Comparison of ENCODE assay signal across 8 cellular contexts in genomic region chr16:67846063-67846319, GRCh38. TPM values are rescaled to one million over a fixed set of nuclear protein-coding genes. Genes with fewer than 3 reads are reported as not detected.
DNase-seq lines count a peak whose midpoint lies in the region; ATAC-seq and TF ChIP-seq lines count a peak whose summit lies in the region.

No MANE protein-coding gene starts in this region.

- no peak overlapping the region for H3T11ph ChIP-seq in H9 (ENCODE audit: low read length)

- H2BK15ac ChIP-seq in H9 (ENCODE audit: low read depth, low read length) = no peak overlapping the region

- peaks cover 10% of the 10 kb centered on the region; the same call in 1 of the 2 replicates for H3K4me1 ChIP-seq in H9 (ENCODE audit: insufficient read depth, low read length)
- peaks cover 6 to 82% (median 39%) of the 10 kb centered on the region in 3 donors for H3K4me1 ChIP-seq in gastroesophageal sphincter

- peak overlapping the region; percentile 82 for H3K4me2 ChIP-seq in H9 (ENCODE audit: insufficient read depth, insufficient read length, low read length)

- H3K27me3 ChIP-seq in H9 (ENCODE audit: insufficient read depth, low read length) (no peaks in the 10 kb centered on the region), gastroesophageal sphincter (no peaks in the 10 kb centered on the region)

- no peak overlapping the region for H3K56ac ChIP-seq in H9 (ENCODE audit: insufficient read length, low read depth, low read length)

- H3K27ac ChIP-seq in H9 (ENCODE audit: insufficient read length, low read depth, low read length) (peak overlapping the region; percentile 61), VCaP (peak overlapping the region; percentile 85), gastroesophageal sphincter (peak overlapping the region; percentile 11 to 100 (median 97)), skin epidermis (peak overlapping the region in 20 of 21 experiments; percentile 88 to 98 (median 93))

- in situ Hi-C loops in GM13976 (cut with MboI; ENCODE audit: low sequenced_read_pairs, unreplicated experiment) = no loop called here

- H3K18ac ChIP-seq in H9 (ENCODE audit: insufficient read length, low read depth, low read length) = peak overlapping the region; percentile 55

- no CpG with 5 or more reads among the region's 2 CpGs for WGBS in H9 (ENCODE audit: extremely low coverage, insufficient read length, low lambda C conversion rate)
- WGBS in gastroesophageal sphincter (ENCODE audit: low coverage in 1 of 2), 2 donors = 0 to 4% methylated on average over 2 of the region's 2 CpGs

- peak overlapping the region; percentile 81 for H3K14ac ChIP-seq in H9 (ENCODE audit: insufficient read depth, low read length)

- H2BK5ac ChIP-seq in H9 (ENCODE audit: insufficient read length, low read length) = no peak overlapping the region

- peaks cover 14% of the 10 kb centered on the region for H3K23me2 ChIP-seq in H9 (ENCODE audit: insufficient read length, low read depth, low read length, poor library complexity, severe bottlenecking)

- H3K79me1 ChIP-seq in H9 (ENCODE audit: insufficient read depth, low read depth, low read length, poor library complexity, severe bottlenecking) = no peaks in the 10 kb centered on the region

- TF ChIP-seq EP300 in gastroesophageal sphincter (IDR thresholded peaks at IDR 0.05) = no peak

- H3K79me2 ChIP-seq in H9 (ENCODE audit: insufficient read depth, low read length) = peaks cover 20% of the 10 kb centered on the region; the same call in 1 of the 2 replicates

- no peak overlapping the region for H4K5ac ChIP-seq in H9 (ENCODE audit: insufficient read length, low read depth, low read length)

- H3K4me1 Mint-ChIP-seq in H9 = peaks cover 46 to 50% of the 10 kb centered on the region in 2 experiments

- H2AFZ ChIP-seq in H9 (ENCODE audit: low read length) = no peak overlapping the region

- no peak for ATAC-seq in gastroesophageal sphincter

- peak overlapping the region; percentile 80 for H3K9ac ChIP-seq in H9 (ENCODE audit: extremely low read depth, insufficient read length, low read length)

- no peaks in the 10 kb centered on the region for H3K27me3 Mint-ChIP-seq in H9 (ENCODE audit: low read depth)

- H3K23ac ChIP-seq in H9 (ENCODE audit: insufficient read length, low read depth, low read length) = no peak overlapping the region

- TF ChIP-seq CTCF in H9 (conservative IDR thresholded peaks at IDR 0.05) (no peak), VCaP (conservative IDR thresholded peaks at IDR 0.05) (no peak), gastroesophageal sphincter (IDR thresholded peaks at IDR 0.05) (no peak), GM13976 (IDR thresholded peaks at IDR 0.05; ENCODE audit: borderline replicate concordance, control extremely low read depth, extremely low read depth, insufficient read depth, missing control alignments) (no peak)

- no peak overlapping the region for H2BK120ac ChIP-seq in H9 (ENCODE audit: low read depth, low read length, poor library complexity, severe bottlenecking)

- H2BK12ac ChIP-seq in H9 (ENCODE audit: insufficient read length, low read depth, low read length) = no peak overlapping the region

- no peak overlapping the region for H3K4ac ChIP-seq in H9 (ENCODE audit: low read depth, low read length)

- H3K36me3 ChIP-seq in gastroesophageal sphincter = no peaks in the 10 kb centered on the region

- H3K9me3 Mint-ChIP-seq in H9 = peaks cover 0 to 2% of the 10 kb centered on the region in 2 experiments; a peak in 1 of 5 replicates

- no peak overlapping the region for H2AK5ac ChIP-seq in H9 (ENCODE audit: insufficient read length, low read length)

- H4K91ac ChIP-seq in H9 (ENCODE audit: insufficient read length, low read depth, low read length) = no peak overlapping the region

- no peak overlapping the region for H2BK20ac ChIP-seq in H9 (ENCODE audit: low read depth, low read length, poor library complexity, severe bottlenecking)

- DNase-seq in H9 = no peak
- no peak for DNase-seq in NCI-H1092 treated with DMSO at 0.1 percent for 48 hours (lab: John Stamatoyannopoulos, UW)
- no peak for DNase-seq in GM13976 (ENCODE audit: low spot score)
- DNase-seq in activated CD4-positive, CD25-positive, alpha-beta regulatory T cell treated with anti-CD3 and anti-CD28 coated beads, Interleukin-2, amount 50 U/mL, for 72 hours = no peak
- DNase-seq in NCI-H526 (lab: John Stamatoyannopoulos, UW) = no peak

- peak overlapping the region; percentile 74 to 97 for H3K4me3 ChIP-seq in gastroesophageal sphincter
- H3K4me3 ChIP-seq in skin epidermis = peak overlapping the region; percentile 65 to 97 (median 90)

- H4K20me1 ChIP-seq in H9 (ENCODE audit: control insufficient read depth, insufficient read depth, insufficient read length) = no peaks in the 10 kb centered on the region

- H3K36me3 Mint-ChIP-seq in H9 (ENCODE audit: insufficient read depth in 1 of 3, low read depth in 3 of 3) = peaks cover 11 to 22% (median 14%) of the 10 kb centered on the region in 3 experiments

- no peak overlapping the region for H4K8ac ChIP-seq in H9 (replicated peaks; ENCODE audit: insufficient read length, low read depth, low read length)

- TF ChIP-seq POLR2A in gastroesophageal sphincter (IDR thresholded peaks at IDR 0.05) = no peak

- peak overlapping the region; percentile 93 to 98 (median 96); a peak in 6 of 7 replicates for H3K27ac Mint-ChIP-seq in H9

- no peaks in the 10 kb centered on the region for H3K9me3 ChIP-seq in H9 (ENCODE audit: control insufficient read depth, low read depth, low read length)
- H3K9me3 ChIP-seq in gastroesophageal sphincter = no peaks in the 10 kb centered on the region

- peak overlapping the region; percentile 73 to 91 for H3K4me3 Mint-ChIP-seq in H9

RNA-seq across cellular contexts. Expression of gene NUTF2, which starts 0.7 kb away (rescaled TPM):
- 190 and 198 TPM in 2 replicates for total RNA-seq in H9 (2021)
- total RNA-seq in gastroesophageal sphincter = 100 to 1,000 TPM in 3 of 4 donors, 10 to 100 TPM in 1; 90.0 to 194 (median 113) TPM

RNA-seq across cellular contexts. Expression of gene CENPT, which starts 1.5 kb away (rescaled TPM):
- total RNA-seq in H9 (2021) (60.9 and 65.9 TPM in 2 replicates), gastroesophageal sphincter (10 to 100 TPM; 15.4 to 44.2 (median 35.3) TPM)

RNA-seq across cellular contexts. Expression of gene THAP11, which starts 3.9 kb away (rescaled TPM):
- total RNA-seq in H9 (2021) (48.7 and 48.9 TPM in 2 replicates), gastroesophageal sphincter (10 to 100 TPM; 52.6 to 78.0 (median 76.0) TPM)

RNA-seq across cellular contexts. Expression of gene EDC4, which starts 26.9 kb away (rescaled TPM):
- total RNA-seq in H9 (2021) (99.5 and 106 TPM in 2 replicates), gastroesophageal sphincter (10 to 100 TPM; 43.8 to 72.6 (median 53.5) TPM)

RNA-seq across cellular contexts. Expression of gene NRN1L, which starts 38.7 kb away (rescaled TPM):
- 2.0 and 2.7 TPM in 2 replicates for total RNA-seq in H9 (2021)
- total RNA-seq in gastroesophageal sphincter = 1 to 10 TPM in 2 of 4 donors, not detected in 2; 1.2 to 2.4 TPM
